In genomic region chr15:78842519-78842918, GRCh38 we compare ENCODE assay signal across 1 cellular context.
A peak's percentile ranks its signal among the peaks of the same experiment; 100 is the strongest.
TF ChIP-seq lines count a peak whose summit lies in the region.

No MANE protein-coding gene starts in this region.

TF ChIP-seq in GM12878, 131 proteins besides CTCF, POLR2A, EP300 and RAD21:
- TF ChIP-seq ZBTB40 (IDR thresholded peaks at IDR 0.05; ENCODE audit: borderline replicate concordance) (no peak), POLR2AphosphoS2 (IDR thresholded peaks at IDR 0.05; ENCODE audit: low read depth, low read length) (no peak), FOXM1 (IDR thresholded peaks at IDR 0.05; ENCODE audit: low read depth, low read length) (0 out of 2 replicates have a peak, but pooled peaks have one; percentile 10), MXI1 (IDR thresholded peaks at IDR 0.05; ENCODE audit: low read depth, low read length) (peak; percentile 29; the same call in 1 of the 2 replicates), CREM (IDR thresholded peaks at IDR 0.05; ENCODE audit: low read depth) (peak; percentile 10; the same call in 1 of the 2 replicates), ZNF687 (IDR thresholded peaks at IDR 0.05) (0 out of 2 replicates have a peak, but pooled peaks have one; percentile 12), ZNF384 (IDR thresholded peaks at IDR 0.05; ENCODE audit: borderline replicate concordance, low read depth, low read length) (peak; percentile 54; the same call in 1 of the 2 replicates)
- TF ChIP-seq, protein P1, sequence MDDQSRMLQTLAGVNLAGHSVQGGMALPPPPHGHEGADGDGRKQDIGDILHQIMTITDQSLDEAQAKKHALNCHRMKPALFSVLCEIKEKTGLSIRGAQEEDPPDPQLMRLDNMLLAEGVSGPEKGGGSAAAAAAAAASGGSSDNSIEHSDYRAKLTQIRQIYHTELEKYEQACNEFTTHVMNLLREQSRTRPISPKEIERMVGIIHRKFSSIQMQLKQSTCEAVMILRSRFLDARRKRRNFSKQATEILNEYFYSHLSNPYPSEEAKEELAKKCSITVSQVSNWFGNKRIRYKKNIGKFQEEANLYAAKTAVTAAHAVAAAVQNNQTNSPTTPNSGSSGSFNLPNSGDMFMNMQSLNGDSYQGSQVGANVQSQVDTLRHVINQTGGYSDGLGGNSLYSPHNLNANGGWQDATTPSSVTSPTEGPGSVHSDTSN (IDR thresholded peaks at IDR 0.05; ENCODE audit: insufficient replicate concordance, low read depth, low read length): peak; percentile 69
TF ChIP-seq in GM12878: peak in this region for 6.
